1 cellular context compared by ENCODE assay signal in the genomic region with DNA sequence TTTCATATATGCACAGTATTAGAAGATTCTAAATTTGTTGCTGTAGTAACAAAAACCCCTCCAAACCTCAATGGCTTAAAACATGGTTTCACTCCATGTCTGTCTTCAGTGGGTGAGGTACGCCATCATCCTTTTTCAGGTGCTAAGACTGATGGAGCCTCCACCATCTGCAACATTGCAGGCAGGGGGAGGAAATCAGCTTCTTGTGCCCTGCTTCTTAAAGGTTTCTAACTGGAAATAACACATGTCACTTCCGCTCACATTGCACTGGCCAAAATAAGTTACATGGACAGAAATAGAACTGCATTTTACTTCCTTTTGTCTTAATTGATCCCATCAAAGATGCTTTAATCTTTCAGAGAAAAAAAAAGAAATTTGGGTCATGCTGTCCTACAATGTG.
TF ChIP-seq lines count a peak whose summit lies in the region.

No MANE protein-coding gene starts in this region.

TF ChIP-seq in GM12878, 131 proteins besides CTCF, POLR2A, EP300 and RAD21:
- TF ChIP-seq CUX1 (IDR thresholded peaks at IDR 0.05; ENCODE audit: insufficient replicate concordance, low read depth, low read length) (no peak), NR2C2 (IDR thresholded peaks at IDR 0.05; ENCODE audit: borderline replicate concordance, control insufficient read depth, insufficient read length, low read depth) (no peak), KAT2A (conservative IDR thresholded peaks at IDR 0.05; ENCODE audit: control insufficient read depth, low read depth, low read length) (no peak), CBFB (IDR thresholded peaks at IDR 0.05; ENCODE audit: low read depth) (no peak), SMAD1 (IDR thresholded peaks at IDR 0.05; ENCODE audit: low read depth, partially characterized antibody) (no peak), ETV6 (conservative IDR thresholded peaks at IDR 0.05 in 1 of 2, IDR thresholded peaks at IDR 0.05 in 1 of 2; ENCODE audit: borderline replicate concordance in 1 of 2, low read depth in 1 of 2) (no peak), EED (IDR thresholded peaks at IDR 0.05; ENCODE audit: low read depth) (no peak), ZNF24 (IDR thresholded peaks at IDR 0.05) (no peak), CREM (IDR thresholded peaks at IDR 0.05; ENCODE audit: low read depth) (no peak), USF1 (IDR thresholded peaks at IDR 0.05; ENCODE audit: borderline replicate concordance, extremely low read length, insufficient read depth, low read depth, low read length) (no peak), SMAD5 (IDR thresholded peaks at IDR 0.05; ENCODE audit: low read depth) (no peak), GABPA (IDR thresholded peaks at IDR 0.05; ENCODE audit: low read depth) (no peak), RELA (IDR thresholded peaks at IDR 0.05; ENCODE audit: borderline replicate concordance, partially characterized antibody) (no peak), CEBPZ (IDR thresholded peaks at IDR 0.05; ENCODE audit: low read depth, low read length) (no peak), ZBTB11 (CRISPR knock-in tag; IDR thresholded peaks at IDR 0.05) (no peak)
